Comparison of ENCODE assay signal across 2 cellular contexts in genomic region chr21:17488620-17489019, GRCh38.
TF ChIP-seq lines count a peak whose summit lies in the region.

No MANE protein-coding gene starts in this region.

TF ChIP-seq in liver, 16 proteins besides CTCF, POLR2A, EP300 and RAD21 (continued from another document):
- TF ChIP-seq REST (IDR thresholded peaks at IDR 0.05) (no peak), EGR1 (IDR thresholded peaks at IDR 0.05; ENCODE audit: low read depth in 2 of 2) (no peak), GABPA (IDR thresholded peaks at IDR 0.05 in 1 of 2, conservative IDR thresholded peaks at IDR 0.05 in 1 of 2) (no peak), NR2F2 (IDR thresholded peaks at IDR 0.05) (no peak), FOXA2 (IDR thresholded peaks at IDR 0.05) (no peak), HNF4G (IDR thresholded peaks at IDR 0.05) (no peak), TAF1 (conservative IDR thresholded peaks at IDR 0.05) (no peak), MAX (IDR thresholded peaks at IDR 0.05) (no peak), FOXA1 (IDR thresholded peaks at IDR 0.05) (no peak), JUND (IDR thresholded peaks at IDR 0.05) (no peak), YY1 (IDR thresholded peaks at IDR 0.05) (no peak), ZBTB33 (IDR thresholded peaks at IDR 0.05) (no peak)

TF ChIP-seq in HepG2, 621 proteins besides CTCF, POLR2A, EP300 and RAD21 (continued from another document):
- no peak for TF ChIP-seq AKNA (CRISPR knock-in tag; IDR thresholded peaks at IDR 0.05; ENCODE audit: borderline replicate concordance)
- no peak for TF ChIP-seq ZNF652 (CRISPR knock-in tag; IDR thresholded peaks at IDR 0.05; ENCODE audit: borderline replicate concordance, low read depth)
- TF ChIP-seq KDM3A (CRISPR knock-in tag; IDR thresholded peaks at IDR 0.05; ENCODE audit: low read depth), result no peak
- TF ChIP-seq NFYC (CRISPR knock-in tag; IDR thresholded peaks at IDR 0.05), result no peak
- TF ChIP-seq SUZ12 (IDR thresholded peaks at IDR 0.05; ENCODE audit: low read depth, low read length), result no peak
- TF ChIP-seq NFRKB (IDR thresholded peaks at IDR 0.05), result no peak
- no peak for TF ChIP-seq RNF2 (conservative IDR thresholded peaks at IDR 0.05; ENCODE audit: low read depth)
- no peak for TF ChIP-seq ATM (IDR thresholded peaks at IDR 0.05; ENCODE audit: borderline replicate concordance)
- TF ChIP-seq HINFP (CRISPR knock-in tag; IDR thresholded peaks at IDR 0.05; ENCODE audit: low read depth), result no peak
- TF ChIP-seq ZNF280D (CRISPR knock-in tag; IDR thresholded peaks at IDR 0.05), result no peak
- no peak for TF ChIP-seq ZNF337 (CRISPR knock-in tag; IDR thresholded peaks at IDR 0.05; ENCODE audit: borderline replicate concordance, low read depth)
- no peak for TF ChIP-seq ZNF800 (CRISPR knock-in tag; IDR thresholded peaks at IDR 0.05)
- no peak for TF ChIP-seq GATA4 (IDR thresholded peaks at IDR 0.05; ENCODE audit: borderline replicate concordance, low read depth)
- no peak for TF ChIP-seq IKZF4 (CRISPR knock-in tag; IDR thresholded peaks at IDR 0.05; ENCODE audit: borderline replicate concordance, low read depth, not compliant biosample characterization)
- TF ChIP-seq ZNF44 (CRISPR knock-in tag; IDR thresholded peaks at IDR 0.05), result no peak
- TF ChIP-seq ZNF792 (CRISPR knock-in tag; IDR thresholded peaks at IDR 0.05), result no peak
- TF ChIP-seq SP1 (IDR thresholded peaks at IDR 0.05), result no peak
- TF ChIP-seq SP1 (CRISPR knock-in tag; IDR thresholded peaks at IDR 0.05), result no peak
- TF ChIP-seq TGIF2 (CRISPR knock-in tag; IDR thresholded peaks at IDR 0.05), result no peak
- TF ChIP-seq ZNF562 (CRISPR knock-in tag; IDR thresholded peaks at IDR 0.05; ENCODE audit: borderline replicate concordance), result no peak
